ENCODE assay signal across 23 cellular contexts in genomic region chr4:96134806-96135205, GRCh38.
"Had no signal": no experiment of that assay in that cellular context is flagged by ENCODE, and none has a peak within 500 bp of the region (broad histone marks: within the 10 kb centered on the region; RNA-seq: fewer than 3 reads in every experiment).

No MANE protein-coding gene starts in this region.

- DNase-seq: colonic mucosa; cortex of kidney; dermis blood vessel endothelial cell; dorsolateral prefrontal cortex; effector CD4-positive, alpha-beta T cell; effector CD8-positive, alpha-beta T cell; effector memory CD4-positive, alpha-beta T cell; effector memory CD8-positive, alpha-beta T cell; endodermal cell; erythroblast; esophagus squamous epithelium; foreskin fibroblast; foreskin keratinocyte; foreskin melanocyte; gastrocnemius medialis; glutamatergic neuron; head of caudate nucleus; heart left ventricle; heart right ventricle had no signal

- H3K27me3 ChIP-seq: colonic mucosa, dorsolateral prefrontal cortex, esophagus squamous epithelium, foreskin keratinocyte, gastrocnemius medialis, gastroesophageal sphincter, heart left ventricle, heart right ventricle had no signal

- H3K27ac ChIP-seq: colonic mucosa, coronary artery, dorsolateral prefrontal cortex, epithelial cell of prostate, esophagus muscularis mucosa, esophagus squamous epithelium, foreskin keratinocyte, gastrocnemius medialis, gastroesophageal sphincter, heart left ventricle, heart right ventricle had no signal

- H3K4me3 ChIP-seq: colonic mucosa, coronary artery, dorsolateral prefrontal cortex, esophagus muscularis mucosa, esophagus squamous epithelium, gastrocnemius medialis, gastroesophageal sphincter, heart left ventricle, heart right ventricle had no signal

- H3K9me3 ChIP-seq: colonic mucosa, esophagus muscularis mucosa, esophagus squamous epithelium, gastrocnemius medialis, gastroesophageal sphincter, heart right ventricle had no signal

- H3K36me3 ChIP-seq: colonic mucosa, esophagus muscularis mucosa, esophagus squamous epithelium, gastrocnemius medialis, gastroesophageal sphincter, heart left ventricle, heart right ventricle had no signal
